21 cellular contexts compared by ENCODE assay signal in genomic region chr2:232341739-232342126, GRCh38. TPM values are rescaled to one million over a fixed set of nuclear protein-coding genes. Genes with fewer than 3 reads are reported as not detected.
"Had no signal": no experiment of that assay in that cellular context is flagged by ENCODE, and none has a peak within 500 bp of the region (broad histone marks: within the 10 kb centered on the region; RNA-seq: fewer than 3 reads in every experiment).

No MANE protein-coding gene starts in this region.

- H3K27me3 Mint-ChIP-seq: central memory CD8-positive, alpha-beta T cell; naive thymus-derived CD8-positive, alpha-beta T cell had no signal

- DNase-seq: activated CD4-positive, alpha-beta T cell treated with anti-CD3 and anti-CD28 coated beads for 1 hour; activated CD4-positive, alpha-beta T cell treated with anti-CD3 and anti-CD28 coated beads, Interleukin-2, amount 50 U/mL, for 48 hours; activated naive CD4-positive, alpha-beta T cell treated with Interleukin-2 at 50 U/mL for 16 hours; brain microvascular endothelial cell; foreskin melanocyte; naive thymus-derived CD8-positive, alpha-beta T cell; stimulated activated CD4-positive, alpha-beta T cell treated with anti-CD3 and anti-CD28 coated beads, Interleukin-12 subunit alpha, Interleukin-12 subunit beta, amount 100 ng/mL, for 4 hours; stimulated activated CD4-positive, alpha-beta T cell treated with anti-CD3 and anti-CD28 coated beads, Interleukin-1b, Interleukin-23, amount 100 ng/mL, for 48 hours; stimulated activated naive CD8-positive, alpha-beta T cell treated with anti-CD3 and anti-CD28 coated beads, Interleukin-15, Interleukin-2, amounts not matched to agents 100 U/mL and 50 U/mL, for 24 hours; T1000; trophoblast cell had no signal

- H3K27ac Mint-ChIP-seq: activated T-helper 1 cell treated with anti-CD3 and anti-CD28 coated beads, Interleukin-12 subunit alpha, Interleukin-12 subunit beta, Interleukin-2, Interleukin-4 antibody, amounts not matched to agents 30 ng/mL and 10 ng/mL and 1 ng/mL, durations not matched to agents 14 hours and 24 hours and 36 hours had no signal

- H3K4me3 Mint-ChIP-seq: activated T-helper 1 cell treated with anti-CD3 and anti-CD28 coated beads, Interleukin-12 subunit alpha, Interleukin-12 subunit beta, Interleukin-2, Interleukin-4 antibody, amounts not matched to agents 30 ng/mL and 10 ng/mL and 1 ng/mL, durations not matched to agents 14 hours and 24 hours and 36 hours; central memory CD8-positive, alpha-beta T cell; naive thymus-derived CD8-positive, alpha-beta T cell had no signal

- ATAC-seq: naive thymus-derived CD8-positive, alpha-beta T cell; stimulated activated naive CD8-positive, alpha-beta T cell treated with anti-CD3 and anti-CD28 coated beads, Interleukin-15, Interleukin-2, amounts not matched to agents 100 U/mL and 50 U/mL, for 24 hours had no signal

- H3K27ac ChIP-seq: brain microvascular endothelial cell, coronary artery, parathyroid adenoma had no signal

- H3K36me3 Mint-ChIP-seq: naive thymus-derived CD8-positive, alpha-beta T cell had no signal

- H3K4me3 ChIP-seq: coronary artery had no signal

- H3K9me3 Mint-ChIP-seq: activated T-helper 1 cell treated with anti-CD3 and anti-CD28 coated beads, Interleukin-12 subunit alpha, Interleukin-12 subunit beta, Interleukin-2, Interleukin-4 antibody, amounts not matched to agents 30 ng/mL and 10 ng/mL and 1 ng/mL, durations not matched to agents 14 hours and 24 hours and 36 hours; central memory CD8-positive, alpha-beta T cell had no signal

- H3K27me3 ChIP-seq: brain microvascular endothelial cell had no signal

- H3K36me3 ChIP-seq: brain microvascular endothelial cell had no signal

- H3K4me1 ChIP-seq: parathyroid adenoma had no signal

RNA-seq across cellular contexts. Expression of gene ALPP, which starts 36.8 kb away (rescaled TPM):
- total RNA-seq: activated T-helper 1 cell treated with anti-CD3 and anti-CD28 coated beads, Interleukin-12 subunit alpha, Interleukin-12 subunit beta, Interleukin-2, Interleukin-4 antibody, amounts not matched to agents 30 ng/mL and 10 ng/mL and 1 ng/mL, durations not matched to agents 14 hours and 24 hours and 36 hours; aorta; epithelial cell of proximal tubule; kidney epithelial cell; lower leg skin; mesenteric fat pad; naive thymus-derived CD8-positive, alpha-beta T cell; T-helper 1 cell treated with Interleukin-12 subunit alpha and Interleukin-12 subunit beta and Interleukin-4 antibody, amounts not matched to agents 30 ng/mL and 1 ng/mL, for 36 hours had no signal
